1 cellular context compared by ENCODE assay signal in genomic region chr10:66926841-66927240, GRCh38.
TF ChIP-seq lines count a peak whose summit lies in the region.

No MANE protein-coding gene starts in this region.

TF ChIP-seq in GM23338, 12 proteins besides CTCF, POLR2A, EP300 and RAD21 (continued from another document):
- TF ChIP-seq ZNF462 (CRISPR knock-in tag; IDR thresholded peaks at IDR 0.05) (no peak), ETS1 (IDR thresholded peaks at IDR 0.05) (no peak), EZH2phosphoT487 (IDR thresholded peaks at IDR 0.05; ENCODE audit: unreplicated experiment) (no peak)
TF ChIP-seq in GM23338: peak in this region for 0.
